Comparison of ENCODE assay signal across 19 cellular contexts in genomic region chr10:17768506-17768905, GRCh38. TPM values are rescaled to one million over a fixed set of nuclear protein-coding genes. Genes with fewer than 3 reads are reported as not detected.
DNase-seq lines count a peak whose midpoint lies in the region; ATAC-seq and TF ChIP-seq lines count a peak whose summit lies in the region.
"Had no signal": no experiment of that assay in that cellular context is flagged by ENCODE, and none has a peak within 500 bp of the region (broad histone marks: within the 10 kb centered on the region; RNA-seq: fewer than 3 reads in every experiment).

No MANE protein-coding gene starts in this region.

- H3K9me3 ChIP-seq in left ventricle myocardium inferior (replicated peaks) (peaks cover 10% of the 10 kb centered on the region), SJCRH30 (replicated peaks) (no peaks in the 10 kb centered on the region), MG63 (no peaks in the 10 kb centered on the region)
- H3K9me3 ChIP-seq: Caco-2, SK-N-SH had no signal

- no peaks in the 10 kb centered on the region for H3K27me3 ChIP-seq in left ventricle myocardium inferior (ENCODE audit: low read depth)
- no peaks in the 10 kb centered on the region for H3K27me3 ChIP-seq in SJCRH30
- no peaks in the 10 kb centered on the region for H3K27me3 ChIP-seq in MG63
- H3K27me3 ChIP-seq: BLaER1 had no signal

- ATAC-seq in left lobe of liver (peak; percentile 17), sciatic nerve (peak; percentile 44)
- ATAC-seq: HCT116 had no signal

- DNase-seq in HPDE6-E6E7 (ENCODE audit: extremely low spot score) (peak; percentile 22), dermis blood vessel endothelial cell (peak; percentile 48), left lobe of liver (ENCODE audit: low spot score) (no peak), sciatic nerve (ENCODE audit: low spot score) (no peak), left ventricle myocardium inferior (no peak), AG08396 (ENCODE audit: low spot score) (no peak), SJCRH30 (no peak), MG63 (no peak)
- DNase-seq: Caco-2; CD4-positive, alpha-beta memory T cell; MV-4-11; NCI-H1105 treated with DMSO at 0.1 percent for 48 hours; NCI-H2029 treated with DMSO at 0.1 percent for 48 hours; NCI-H526; RPMI8226; SHP77; SK-N-SH had no signal

- H3K4me1 ChIP-seq in left ventricle myocardium inferior = no peaks in the 10 kb centered on the region
- H3K4me1 ChIP-seq in SJCRH30 = no peaks in the 10 kb centered on the region
- H3K4me1 ChIP-seq: Caco-2 had no signal

- no peaks in the 10 kb centered on the region for H3K36me3 ChIP-seq in left ventricle myocardium inferior
- no peaks in the 10 kb centered on the region for H3K36me3 ChIP-seq in SJCRH30
- H3K36me3 ChIP-seq in MG63 = no peaks in the 10 kb centered on the region
- H3K36me3 ChIP-seq: BLaER1 had no signal

- H3K27ac ChIP-seq in left ventricle myocardium inferior (replicated peaks) = no peak overlapping the region
- no peak overlapping the region for H3K27ac ChIP-seq in SJCRH30
- H3K27ac ChIP-seq: BLaER1 had no signal

- intact Hi-C loops in sciatic nerve (cut with DNase I) = no loop called here
- intact Hi-C loops in left ventricle myocardium inferior (cut with micrococcal nuclease) = no loop called here

- no peak for TF ChIP-seq CTCF in left ventricle myocardium inferior (IDR thresholded peaks at IDR 0.05; ENCODE audit: borderline replicate concordance)

- no peak overlapping the region for H3K4me3 ChIP-seq in left ventricle myocardium inferior
- no peak overlapping the region for H3K4me3 ChIP-seq in SJCRH30
- no peak overlapping the region for H3K4me3 ChIP-seq in MG63
- H3K4me3 ChIP-seq: BLaER1 had no signal

RNA-seq across cellular contexts. Expression of gene TMEM236, which starts 16.5 kb away (rescaled TPM):
- total RNA-seq in dermis blood vessel endothelial cell (0.17 and 1.3 TPM in 2 replicates), left lobe of liver (0.15 TPM), sciatic nerve (0.49 TPM), left ventricle myocardium inferior (0.66 TPM)
- total RNA-seq in SJCRH30 (2014; rRNA removed; shearing (Covaris generic)) = not detected in 2 replicates
- not detected in 2 replicates for total RNA-seq in MG63 (2014; rRNA removed; shearing (Covaris generic); ENCODE audit: low replicate concordance)

RNA-seq across cellular contexts. Expression of gene MRC1, which starts 40.6 kb away (rescaled TPM):
- total RNA-seq in dermis blood vessel endothelial cell (156 and 249 TPM in 2 replicates), left lobe of liver (30.9 TPM), sciatic nerve (35.8 TPM), left ventricle myocardium inferior (18.9 TPM)
- 0.03 TPM in 1 of 2 replicates, not detected in the other for total RNA-seq in SJCRH30 (2014; rRNA removed; shearing (Covaris generic))
- total RNA-seq in MG63 (2014; rRNA removed; shearing (Covaris generic); ENCODE audit: low replicate concordance) = not detected in 2 replicates

Comparison
In these comparisons a context has a peak if more than half of its experiments do, and no peak if none do; other contexts are left out.
1. DNase-seq: peak in HPDE6-E6E7 (single experiment) and dermis blood vessel endothelial cell (single experiment); none in left lobe of liver (single experiment), sciatic nerve (single experiment), left ventricle myocardium inferior (single experiment), AG08396 (single experiment), SJCRH30 (0 of 2) and MG63 (single experiment).
2. RNA of gene MRC1, which starts 40.6 kb away (total RNA-seq): 156 to 249 TPM in dermis blood vessel endothelial cell, 35.8 TPM in sciatic nerve (single experiment), 30.9 TPM in left lobe of liver (single experiment) and 18.9 TPM in left ventricle myocardium inferior (single experiment); 0.03 TPM in SJCRH30 and not detected in MG63; every median in the first group is over 10 times any median in the second.